In genomic region chr9:99299214-99300102, GRCh38 we compare ENCODE assay signal across 8 cellular contexts.
DNase-seq lines count a peak whose midpoint lies in the region; ATAC-seq and TF ChIP-seq lines count a peak whose summit lies in the region.

No MANE protein-coding gene starts in this region.

- H3K9me3 Mint-ChIP-seq in type B pancreatic cell, result no peaks in the 10 kb centered on the region

- peaks cover 4% of the 10 kb centered on the region for H3K27me3 Mint-ChIP-seq in type B pancreatic cell

- H3K36me3 ChIP-seq in cardiac muscle cell (no peaks in the 10 kb centered on the region), upper lobe of left lung (no peaks in the 10 kb centered on the region), ascending aorta (no peaks in the 10 kb centered on the region)

- no peaks in the 10 kb centered on the region for H3K27me3 ChIP-seq in cardiac muscle cell
- H3K27me3 ChIP-seq in right cardiac atrium (ENCODE audit: control insufficient read depth, insufficient read depth), result no peaks in the 10 kb centered on the region
- no peaks in the 10 kb centered on the region for H3K27me3 ChIP-seq in upper lobe of left lung
- no peaks in the 10 kb centered on the region for H3K27me3 ChIP-seq in ascending aorta

- H3K4me1 ChIP-seq in cardiac muscle cell (ENCODE audit: low read depth) (no peaks in the 10 kb centered on the region), right cardiac atrium (ENCODE audit: control insufficient read depth, insufficient read depth, low read length) (no peaks in the 10 kb centered on the region), upper lobe of left lung (peaks cover 0 to 4% (median 0%) of the 10 kb centered on the region in 4 donors), ascending aorta (no peaks in the 10 kb centered on the region)

- H3K4me3 ChIP-seq in cardiac muscle cell (no peak overlapping the region), right cardiac atrium (ENCODE audit: low read length) (no peak overlapping the region), upper lobe of left lung (no peak overlapping the region), ascending aorta (no peak overlapping the region)

- H3K9me3 ChIP-seq in cardiac muscle cell (ENCODE audit: low read depth) (no peaks in the 10 kb centered on the region), right cardiac atrium (ENCODE audit: control insufficient read depth, low read length) (no peaks in the 10 kb centered on the region), upper lobe of left lung (no peaks in the 10 kb centered on the region), ascending aorta (no peaks in the 10 kb centered on the region)

- H3K27ac ChIP-seq in cardiac muscle cell (no peak overlapping the region), right cardiac atrium (ENCODE audit: low read length) (no peak overlapping the region), upper lobe of left lung (no peak overlapping the region), ascending aorta (no peak overlapping the region)

- no peak for ATAC-seq in right cardiac atrium
- ATAC-seq in esophagus mucosa, result peak; percentile 67
- no peak for ATAC-seq in upper lobe of left lung (ENCODE audit: low FRiP score in 2 of 2)
- no peak for ATAC-seq in HG02981 (IDR thresholded peaks at IDR 0.05; ENCODE audit: unreplicated experiment)

- H3K36me3 Mint-ChIP-seq in type B pancreatic cell, result no peaks in the 10 kb centered on the region

- 74% methylated on average over 4 of the region's 4 CpGs for WGBS in right cardiac atrium
- WGBS in upper lobe of left lung, 2 donors, result 76 to 79% methylated on average over 4 of the region's 4 CpGs

- intact Hi-C loops in right cardiac atrium (cut with DNase I) (no loop called here), ascending aorta (cut with DNase I) (no loop called here)

- no peak for TF ChIP-seq POLR2A in upper lobe of left lung (IDR thresholded peaks at IDR 0.05)

- H3K27ac Mint-ChIP-seq in type B pancreatic cell, result no peak overlapping the region

- TF ChIP-seq EP300 in upper lobe of left lung (IDR thresholded peaks at IDR 0.05), result no peak

- no peaks in the 10 kb centered on the region for H3K4me1 Mint-ChIP-seq in type B pancreatic cell (ENCODE audit: unreplicated experiment)

- H3K4me3 Mint-ChIP-seq in type B pancreatic cell, result no peak overlapping the region

- no peak for TF ChIP-seq CTCF in cardiac muscle cell (IDR thresholded peaks at IDR 0.05; ENCODE audit: low read depth, low read length)
- peak; percentile 60 for TF ChIP-seq CTCF in type B pancreatic cell (conservative IDR thresholded peaks at IDR 0.05)
- no peak for TF ChIP-seq CTCF in upper lobe of left lung (IDR thresholded peaks at IDR 0.05)
- no peak for TF ChIP-seq CTCF in ascending aorta (IDR thresholded peaks at IDR 0.05)

- DNase-seq in cardiac muscle cell (ENCODE audit: low read depth in 1 of 2, low spot score in 1 of 2) (peak; percentile 19 to 36), right cardiac atrium (no peak), NOMO-1 (lab: John Stamatoyannopoulos, UW; ENCODE audit: unreplicated experiment in 2 of 2) (peak; percentile 8 to 50), type B pancreatic cell (ENCODE audit: extremely low spot score, unreplicated experiment) (no peak), upper lobe of left lung (no peak), ascending aorta (ENCODE audit: low spot score in 2 of 2) (no peak)

Comparison
In these comparisons a context has a peak if more than half of its experiments do, and no peak if none do; other contexts are left out.
1. DNase-seq: peak in cardiac muscle cell (2 of 2) and NOMO-1 (2 of 2); none in right cardiac atrium (0 of 3), type B pancreatic cell (single experiment), upper lobe of left lung (0 of 2) and ascending aorta (0 of 2).